Comparison of ENCODE assay signal across 8 cellular contexts in genomic region chr4:24988776-24989175, GRCh38. TPM values are rescaled to one million over a fixed set of nuclear protein-coding genes. Genes with fewer than 3 reads are reported as not detected.
A peak's percentile ranks its signal among the peaks of the same experiment; 100 is the strongest.
DNase-seq lines count a peak whose midpoint lies in the region; ATAC-seq and TF ChIP-seq lines count a peak whose summit lies in the region.

No MANE protein-coding gene starts in this region.

- CTCF ChIA-PET in SK-N-SH (lab: Yijun Ruan, JAX) = interaction anchor here (1.1 kb wide), 1 partner anchor 9 kb away, joined by 3 read pairs; no protein-coding TSS in a partner anchor

- peak; percentile 23; the same call in 1 of the 2 replicates for TF ChIP-seq RAD21 in SK-N-SH (IDR thresholded peaks at IDR 0.05; ENCODE audit: low read length)

- H3K36me3 Mint-ChIP-seq in activated T-helper 2 cell treated with anti-CD3 and anti-CD28 coated beads, Interferon-gamma antibody, Interleukin-2, Interleukin-4, amounts not matched to agents 10 μg/mL and 5 μg/mL and 100 μg/mL, durations not matched to agents 14 hours and 24 hours and 36 hours (ENCODE audit: low read depth) = no peaks in the 10 kb centered on the region

- H3K27me3 Mint-ChIP-seq in activated T-helper 2 cell treated with anti-CD3 and anti-CD28 coated beads, Interferon-gamma antibody, Interleukin-2, Interleukin-4, amounts not matched to agents 10 μg/mL and 5 μg/mL and 100 μg/mL, durations not matched to agents 14 hours and 24 hours and 36 hours (ENCODE audit: low read depth) = no peaks in the 10 kb centered on the region

- TF ChIP-seq EP300 in SK-N-SH (IDR thresholded peaks at IDR 0.05; ENCODE audit: borderline replicate concordance in 1 of 2, low read depth in 1 of 2, low read length in 1 of 2) = no peak

- DNase-seq in 8988T = peak; percentile 27
- DNase-seq in H7 = peak; percentile 80
- DNase-seq in SK-N-SH = no peak
- no peak for DNase-seq in heart right ventricle
- DNase-seq in OCI-M2 (lab: John Stamatoyannopoulos, UW; ENCODE audit: unreplicated experiment) = no peak
- no peak for DNase-seq in activated T-helper 2 cell treated with anti-CD3 and anti-CD28 coated beads, Interferon-gamma antibody, Interleukin-2, Interleukin-4, amounts not matched to agents 10 μg/mL and 5 μg/mL and 100 μg/mL, durations not matched to agents 14 hours and 24 hours and 36 hours (ENCODE audit: low spot score)

- no peaks in the 10 kb centered on the region for H3K79me2 ChIP-seq in SK-N-SH (ENCODE audit: insufficient read depth)

- H3K9me2 ChIP-seq in SK-N-SH = no peaks in the 10 kb centered on the region

- H3K27ac ChIP-seq in SK-N-SH (ENCODE audit: low read depth in 2 of 2, low read length in 1 of 2) (no peak overlapping the region), heart right ventricle (peak overlapping the region in 1 of 10 donors; percentile 29)

- H3K4me3 ChIP-seq in H7 (ENCODE audit: insufficient read depth, low read depth, low read length) (no peak overlapping the region), SK-N-SH (ENCODE audit: low read depth in 2 of 2, low read length in 1 of 2) (no peak overlapping the region), heart right ventricle (no peak overlapping the region)

- no peaks in the 10 kb centered on the region for H3K4me1 Mint-ChIP-seq in activated T-helper 2 cell treated with anti-CD3 and anti-CD28 coated beads, Interferon-gamma antibody, Interleukin-2, Interleukin-4, amounts not matched to agents 10 μg/mL and 5 μg/mL and 100 μg/mL, durations not matched to agents 14 hours and 24 hours and 36 hours (ENCODE audit: low read depth)

- ATAC-seq in heart right ventricle = peak in 3 of 8 donors; percentile 34 to 73 (median 34)
- ATAC-seq in GM21381 (IDR thresholded peaks at IDR 0.05; ENCODE audit: unreplicated experiment) = no peak
- ATAC-seq in HG03280 (IDR thresholded peaks at IDR 0.05; ENCODE audit: unreplicated experiment) = no peak

- H3K9me3 ChIP-seq in SK-N-SH (0 out of 2 replicates have a peak, but pooled peaks cover 5% of the 10 kb centered on the region), heart right ventricle (peaks cover 0 to 14% (median 2%) of the 10 kb centered on the region in 11 donors)

- H3K27me3 ChIP-seq in H7 (ENCODE audit: control insufficient read depth, insufficient read depth, low read length) = no peaks in the 10 kb centered on the region
- H3K27me3 ChIP-seq in SK-N-SH (ENCODE audit: insufficient read depth) = no peaks in the 10 kb centered on the region; the same call in 1 of the 2 replicates
- H3K27me3 ChIP-seq in heart right ventricle = no peaks in the 10 kb centered on the region

- intact Hi-C loops in heart right ventricle (cut with DNase I) = loop anchor here in 5 of 10 donors (10.0 kb wide), 2 partner anchors 156 to 504 kb away; no protein-coding TSS in a partner anchor
- intact Hi-C loops in activated T-helper 2 cell treated with anti-CD3 and anti-CD28 coated beads, Interferon-gamma antibody, Interleukin-2, Interleukin-4, amounts not matched to agents 10 μg/mL and 5 μg/mL and 100 μg/mL, durations not matched to agents 14 hours and 24 hours and 36 hours (cut with micrococcal nuclease) = no loop called here

- no peak overlapping the region for H3K9ac ChIP-seq in SK-N-SH

- no peak overlapping the region for H3K4me3 Mint-ChIP-seq in activated T-helper 2 cell treated with anti-CD3 and anti-CD28 coated beads, Interferon-gamma antibody, Interleukin-2, Interleukin-4, amounts not matched to agents 10 μg/mL and 5 μg/mL and 100 μg/mL, durations not matched to agents 14 hours and 24 hours and 36 hours (ENCODE audit: low read depth)

- POLR2A ChIA-PET in SK-N-SH (lab: Yijun Ruan, JAX) = no interaction called here

- no peak overlapping the region for H3K27ac Mint-ChIP-seq in activated T-helper 2 cell treated with anti-CD3 and anti-CD28 coated beads, Interferon-gamma antibody, Interleukin-2, Interleukin-4, amounts not matched to agents 10 μg/mL and 5 μg/mL and 100 μg/mL, durations not matched to agents 14 hours and 24 hours and 36 hours

- H2AFZ ChIP-seq in SK-N-SH (ENCODE audit: low read depth) = no peak overlapping the region

- H3K4me1 ChIP-seq in SK-N-SH (ENCODE audit: control insufficient read depth in 1 of 2, insufficient read depth in 2 of 2, low read depth in 1 of 2, low read length in 1 of 2) (no peaks in the 10 kb centered on the region), heart right ventricle (peaks cover 0 to 27% (median 9%) of the 10 kb centered on the region in 9 donors)

- H3K9me3 Mint-ChIP-seq in activated T-helper 2 cell treated with anti-CD3 and anti-CD28 coated beads, Interferon-gamma antibody, Interleukin-2, Interleukin-4, amounts not matched to agents 10 μg/mL and 5 μg/mL and 100 μg/mL, durations not matched to agents 14 hours and 24 hours and 36 hours = no peaks in the 10 kb centered on the region

- H3K4me2 ChIP-seq in SK-N-SH = no peak overlapping the region

- 0% methylated on average over 1 of the region's 1 CpG for WGBS in SK-N-SH (ENCODE audit: low lambda C conversion rate)
- 72 to 76% methylated on average over 1 of the region's 1 CpG for WGBS in heart right ventricle, 2 donors

- H3K36me3 ChIP-seq in H7 (replicated peaks; ENCODE audit: control insufficient read depth, insufficient read depth, low read length) = no peaks in the 10 kb centered on the region
- H3K36me3 ChIP-seq in SK-N-SH (replicated peaks in 1 of 2; ENCODE audit: control insufficient read depth in 1 of 2, insufficient read depth in 2 of 2, low read length in 1 of 2) = no peaks in the 10 kb centered on the region
- no peaks in the 10 kb centered on the region for H3K36me3 ChIP-seq in heart right ventricle

- TF ChIP-seq CTCF in SK-N-SH (IDR thresholded peaks at IDR 0.05) (peak; percentile 38), heart right ventricle (IDR thresholded peaks at IDR 0.05) (peak in 8 of 9 donors; percentile 8 to 55 (median 44))

- no peaks in the 10 kb centered on the region for H4K20me1 ChIP-seq in SK-N-SH (ENCODE audit: insufficient read depth)

- no peaks in the 10 kb centered on the region for H3F3A ChIP-seq in SK-N-SH (replicated peaks; ENCODE audit: insufficient read depth)

TF ChIP-seq in SK-N-SH, 30 proteins besides CTCF, POLR2A, EP300 and RAD21 (continues in another document):
- TF ChIP-seq MAX (IDR thresholded peaks at IDR 0.05; ENCODE audit: low read depth) (no peak), MXI1 (IDR thresholded peaks at IDR 0.05; ENCODE audit: low read depth, low read length) (no peak), NRF1 (IDR thresholded peaks at IDR 0.05; ENCODE audit: low read depth, low read length) (no peak), USF2 (IDR thresholded peaks at IDR 0.05; ENCODE audit: borderline replicate concordance, low read depth, low read length) (no peak), CHD2 (IDR thresholded peaks at IDR 0.05; ENCODE audit: low read length, partially characterized antibody) (no peak), IRF3 (IDR thresholded peaks at IDR 0.05; ENCODE audit: low read depth, low read length) (no peak), PBX3 (IDR thresholded peaks at IDR 0.05) (no peak), ELF1 (IDR thresholded peaks at IDR 0.05) (no peak), TCF12 (IDR thresholded peaks at IDR 0.05) (no peak), EZH2phosphoT487 (IDR thresholded peaks at IDR 0.05; ENCODE audit: borderline replicate concordance, low read depth) (no peak), TAF1 (IDR thresholded peaks at IDR 0.05; ENCODE audit: borderline replicate concordance, low read depth, low read length) (no peak)

RNA-seq across cellular contexts. Expression of gene LGI2, which starts 42.0 kb away (rescaled TPM):
- 0.94 and 3.1 TPM in 2 replicates for total RNA-seq in H7 (2014; rRNA removed; shearing (Covaris generic))
- polyA plus RNA-seq in SK-N-SH (2012; rRNA removed) (not detected in 2 replicates), heart right ventricle (1 to 10 TPM in 1 of 2 donors, under 1 TPM in 1; 0.80 to 1.1 TPM)
- polyA plus RNA-seq in SK-N-SH (2012; cell fraction: cytosol; rRNA removed) = 0.04 TPM in 1 of 2 replicates, not detected in the other
- polyA plus RNA-seq in SK-N-SH (2012; cell fraction: nucleus; rRNA removed) = 0.02 TPM in 1 of 2 replicates, not detected in the other
- total RNA-seq in heart right ventricle = 1 to 10 TPM; 1.6 to 7.9 (median 2.5) TPM
- not detected in 2 replicates for total RNA-seq in activated T-helper 2 cell treated with anti-CD3 and anti-CD28 coated beads, Interferon-gamma antibody, Interleukin-2, Interleukin-4, amounts not matched to agents 10 μg/mL and 5 μg/mL and 100 μg/mL, durations not matched to agents 14 hours and 24 hours and 36 hours

Comparison
In these comparisons a context has a peak if more than half of its experiments do, and no peak if none do; other contexts are left out.
1. DNase-seq: peak in 8988T (single experiment) and H7 (single experiment); none in SK-N-SH (single experiment), heart right ventricle (0 of 2), OCI-M2 (single experiment) and activated T-helper 2 cell treated with anti-CD3 and anti-CD28 coated beads, Interferon-gamma antibody, Interleukin-2, Interleukin-4, amounts not matched to agents 10 μg/mL and 5 μg/mL and 100 μg/mL, durations not matched to agents 14 hours and 24 hours and 36 hours (single experiment).